Comparison of ENCODE assay signal across 2 cellular contexts in the genomic region with DNA sequence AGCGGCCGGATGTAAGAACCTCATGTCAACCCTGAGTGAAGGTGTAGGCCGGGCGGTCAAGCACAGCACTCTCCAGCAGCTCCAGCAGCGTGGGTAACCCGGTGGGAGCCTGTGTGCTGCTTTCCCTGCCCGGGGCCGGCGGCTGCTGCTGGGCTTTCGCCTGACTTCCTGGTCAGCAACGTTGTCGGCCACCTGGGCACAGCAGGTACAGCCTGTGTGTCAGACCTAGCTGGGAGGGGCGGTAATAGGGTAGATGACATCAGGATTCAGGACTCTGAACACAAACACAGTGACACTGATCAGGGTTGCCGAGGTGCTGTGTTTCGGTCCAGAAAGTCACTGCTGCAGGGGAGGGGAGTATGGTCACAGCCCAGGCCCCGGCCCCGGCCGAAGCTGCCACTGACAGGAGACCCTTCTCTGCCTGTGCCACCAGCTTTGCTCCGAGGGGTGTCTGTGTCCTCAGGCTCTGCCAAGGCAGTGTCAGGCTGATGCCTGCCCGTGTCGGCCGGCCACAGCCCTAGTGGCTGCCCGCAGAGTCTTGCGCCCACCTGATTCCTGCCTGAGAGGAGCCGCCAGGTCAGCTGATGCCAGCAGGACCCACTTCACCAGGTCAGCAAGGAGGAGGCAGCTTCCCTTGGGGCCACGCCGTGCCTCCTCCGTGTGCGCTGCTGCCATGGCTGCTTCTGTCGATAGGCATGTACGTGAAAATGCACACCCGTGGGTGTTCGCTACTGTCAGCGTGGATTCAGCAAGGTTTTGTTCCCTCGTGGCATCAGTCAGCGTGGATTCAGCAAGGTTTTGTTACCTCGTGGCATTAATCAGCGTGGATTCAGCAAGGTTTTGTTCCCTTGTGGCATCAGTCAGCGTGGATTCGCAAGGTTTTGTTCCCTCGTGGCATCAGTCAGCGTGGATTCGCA.
TF ChIP-seq lines count a peak whose summit lies in the region.

No MANE protein-coding gene starts in this region.

TF ChIP-seq in IMR-90, 13 proteins besides CTCF, POLR2A, EP300 and RAD21:
- no peak for TF ChIP-seq RCOR1 (IDR thresholded peaks at IDR 0.05; ENCODE audit: insufficient replicate concordance, low read length)
- no peak for TF ChIP-seq FOS (IDR thresholded peaks at IDR 0.05; ENCODE audit: low read depth, low read length)
- no peak for TF ChIP-seq MAFK (IDR thresholded peaks at IDR 0.05; ENCODE audit: low read depth, low read length)
- TF ChIP-seq CEBPB (IDR thresholded peaks at IDR 0.05; ENCODE audit: low read depth, low read length), result no peak
- TF ChIP-seq CHD1 (IDR thresholded peaks at IDR 0.05; ENCODE audit: low read depth, low read length), result no peak
- no peak for TF ChIP-seq MAZ (IDR thresholded peaks at IDR 0.05; ENCODE audit: borderline replicate concordance, low read depth, low read length)
- TF ChIP-seq RFX5 (IDR thresholded peaks at IDR 0.05; ENCODE audit: low read depth, low read length), result no peak
- TF ChIP-seq MXI1 (IDR thresholded peaks at IDR 0.05; ENCODE audit: borderline replicate concordance, low read depth, low read length), result no peak
- TF ChIP-seq, protein P1, sequence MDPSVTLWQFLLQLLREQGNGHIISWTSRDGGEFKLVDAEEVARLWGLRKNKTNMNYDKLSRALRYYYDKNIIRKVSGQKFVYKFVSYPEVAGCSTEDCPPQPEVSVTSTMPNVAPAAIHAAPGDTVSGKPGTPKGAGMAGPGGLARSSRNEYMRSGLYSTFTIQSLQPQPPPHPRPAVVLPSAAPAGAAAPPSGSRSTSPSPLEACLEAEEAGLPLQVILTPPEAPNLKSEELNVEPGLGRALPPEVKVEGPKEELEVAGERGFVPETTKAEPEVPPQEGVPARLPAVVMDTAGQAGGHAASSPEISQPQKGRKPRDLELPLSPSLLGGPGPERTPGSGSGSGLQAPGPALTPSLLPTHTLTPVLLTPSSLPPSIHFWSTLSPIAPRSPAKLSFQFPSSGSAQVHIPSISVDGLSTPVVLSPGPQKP (IDR thresholded peaks at IDR 0.05; ENCODE audit: borderline replicate concordance, low read depth, low read length), result no peak
- TF ChIP-seq SMC3 (IDR thresholded peaks at IDR 0.05; ENCODE audit: low read depth, low read length), result no peak
- TF ChIP-seq NFE2L2 (IDR thresholded peaks at IDR 0.05; ENCODE audit: low read depth, low read length), result no peak
- TF ChIP-seq, protein P2, sequence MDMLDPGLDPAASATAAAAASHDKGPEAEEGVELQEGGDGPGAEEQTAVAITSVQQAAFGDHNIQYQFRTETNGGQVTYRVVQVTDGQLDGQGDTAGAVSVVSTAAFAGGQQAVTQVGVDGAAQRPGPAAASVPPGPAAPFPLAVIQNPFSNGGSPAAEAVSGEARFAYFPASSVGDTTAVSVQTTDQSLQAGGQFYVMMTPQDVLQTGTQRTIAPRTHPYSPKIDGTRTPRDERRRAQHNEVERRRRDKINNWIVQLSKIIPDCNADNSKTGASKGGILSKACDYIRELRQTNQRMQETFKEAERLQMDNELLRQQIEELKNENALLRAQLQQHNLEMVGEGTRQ (IDR thresholded peaks at IDR 0.05; ENCODE audit: low read depth, low read length), result no peak
- TF ChIP-seq BHLHE40 (IDR thresholded peaks at IDR 0.05; ENCODE audit: low read depth, low read length), result no peak

TF ChIP-seq in SK-N-SH treated with all-trans-retinoic acid at 6 μM for 48 hours, 23 proteins besides CTCF, POLR2A, EP300 and RAD21:
- TF ChIP-seq ZNF565 (CRISPR knock-in tag; conservative IDR thresholded peaks at IDR 0.05; ENCODE audit: low read depth) (no peak), PPARA (CRISPR knock-in tag; IDR thresholded peaks at IDR 0.05; ENCODE audit: borderline replicate concordance) (no peak), ESRRG (CRISPR knock-in tag; IDR thresholded peaks at IDR 0.05) (no peak), ZFP3 (CRISPR knock-in tag; IDR thresholded peaks at IDR 0.05) (no peak), ZNF8 (CRISPR knock-in tag; IDR thresholded peaks at IDR 0.05) (no peak), ARNTL (CRISPR knock-in tag; IDR thresholded peaks at IDR 0.05; ENCODE audit: borderline replicate concordance, low read depth) (no peak), ZC3H10 (CRISPR knock-in tag; IDR thresholded peaks at IDR 0.05) (no peak)
- TF ChIP-seq, protein P3, sequence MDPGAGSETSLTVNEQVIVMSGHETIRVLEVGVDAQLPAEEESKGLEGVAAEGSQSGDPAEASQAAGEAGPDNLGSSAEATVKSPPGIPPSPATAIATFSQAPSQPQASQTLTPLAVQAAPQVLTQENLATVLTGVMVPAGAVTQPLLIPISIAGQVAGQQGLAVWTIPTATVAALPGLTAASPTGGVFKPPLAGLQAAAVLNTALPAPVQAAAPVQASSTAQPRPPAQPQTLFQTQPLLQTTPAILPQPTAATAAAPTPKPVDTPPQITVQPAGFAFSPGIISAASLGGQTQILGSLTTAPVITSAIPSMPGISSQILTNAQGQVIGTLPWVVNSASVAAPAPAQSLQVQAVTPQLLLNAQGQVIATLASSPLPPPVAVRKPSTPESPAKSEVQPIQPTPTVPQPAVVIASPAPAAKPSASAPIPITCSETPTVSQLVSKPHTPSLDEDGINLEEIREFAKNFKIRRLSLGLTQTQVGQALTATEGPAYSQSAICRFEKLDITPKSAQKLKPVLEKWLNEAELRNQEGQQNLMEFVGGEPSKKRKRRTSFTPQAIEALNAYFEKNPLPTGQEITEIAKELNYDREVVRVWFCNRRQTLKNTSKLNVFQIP (CRISPR knock-in tag; IDR thresholded peaks at IDR 0.05; ENCODE audit: borderline replicate concordance, low read depth), result no peak
TF ChIP-seq in SK-N-SH treated with all-trans-retinoic acid at 6 μM for 48 hours: peak in this region for 0.
